ENCODE assay signal across 1 cellular context in the genomic region with DNA sequence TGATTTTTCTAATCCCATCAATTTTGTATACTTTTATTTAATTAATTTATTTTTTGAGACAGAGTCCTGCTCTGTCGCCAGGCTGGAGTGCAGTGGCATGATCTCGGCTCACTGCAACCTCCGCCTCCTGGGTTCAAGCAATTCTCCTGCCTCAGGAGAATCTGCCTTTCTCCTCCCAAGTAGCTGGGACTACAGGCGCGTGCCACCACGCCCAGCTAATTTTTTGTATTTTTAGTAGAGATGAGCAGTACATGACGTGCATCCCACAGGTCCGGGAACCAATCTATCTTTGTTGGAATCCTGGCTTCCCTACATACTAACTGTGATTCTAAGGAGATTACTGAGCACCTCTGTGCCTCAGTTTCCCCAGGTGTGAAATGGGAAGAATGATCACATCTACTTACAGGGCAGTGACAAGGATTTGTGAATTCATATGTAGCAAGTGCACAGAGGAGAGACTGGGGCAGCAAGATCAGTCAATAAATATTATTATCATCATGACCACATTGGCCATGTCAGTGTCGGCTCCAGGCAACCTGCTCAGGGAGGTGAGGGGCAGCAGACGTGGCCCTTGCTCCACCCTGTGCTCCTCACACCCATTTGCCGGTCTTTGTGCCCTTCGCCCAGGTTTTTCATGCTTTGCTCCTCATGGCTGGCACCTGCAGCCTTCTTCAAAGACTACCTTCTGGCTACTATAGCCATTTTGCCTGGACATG.
TF ChIP-seq lines count a peak whose summit lies in the region.

No MANE protein-coding gene starts in this region.

TF ChIP-seq in GM23338, 12 proteins besides CTCF, POLR2A, EP300 and RAD21 (continued from another document):
- TF ChIP-seq, protein P1, sequence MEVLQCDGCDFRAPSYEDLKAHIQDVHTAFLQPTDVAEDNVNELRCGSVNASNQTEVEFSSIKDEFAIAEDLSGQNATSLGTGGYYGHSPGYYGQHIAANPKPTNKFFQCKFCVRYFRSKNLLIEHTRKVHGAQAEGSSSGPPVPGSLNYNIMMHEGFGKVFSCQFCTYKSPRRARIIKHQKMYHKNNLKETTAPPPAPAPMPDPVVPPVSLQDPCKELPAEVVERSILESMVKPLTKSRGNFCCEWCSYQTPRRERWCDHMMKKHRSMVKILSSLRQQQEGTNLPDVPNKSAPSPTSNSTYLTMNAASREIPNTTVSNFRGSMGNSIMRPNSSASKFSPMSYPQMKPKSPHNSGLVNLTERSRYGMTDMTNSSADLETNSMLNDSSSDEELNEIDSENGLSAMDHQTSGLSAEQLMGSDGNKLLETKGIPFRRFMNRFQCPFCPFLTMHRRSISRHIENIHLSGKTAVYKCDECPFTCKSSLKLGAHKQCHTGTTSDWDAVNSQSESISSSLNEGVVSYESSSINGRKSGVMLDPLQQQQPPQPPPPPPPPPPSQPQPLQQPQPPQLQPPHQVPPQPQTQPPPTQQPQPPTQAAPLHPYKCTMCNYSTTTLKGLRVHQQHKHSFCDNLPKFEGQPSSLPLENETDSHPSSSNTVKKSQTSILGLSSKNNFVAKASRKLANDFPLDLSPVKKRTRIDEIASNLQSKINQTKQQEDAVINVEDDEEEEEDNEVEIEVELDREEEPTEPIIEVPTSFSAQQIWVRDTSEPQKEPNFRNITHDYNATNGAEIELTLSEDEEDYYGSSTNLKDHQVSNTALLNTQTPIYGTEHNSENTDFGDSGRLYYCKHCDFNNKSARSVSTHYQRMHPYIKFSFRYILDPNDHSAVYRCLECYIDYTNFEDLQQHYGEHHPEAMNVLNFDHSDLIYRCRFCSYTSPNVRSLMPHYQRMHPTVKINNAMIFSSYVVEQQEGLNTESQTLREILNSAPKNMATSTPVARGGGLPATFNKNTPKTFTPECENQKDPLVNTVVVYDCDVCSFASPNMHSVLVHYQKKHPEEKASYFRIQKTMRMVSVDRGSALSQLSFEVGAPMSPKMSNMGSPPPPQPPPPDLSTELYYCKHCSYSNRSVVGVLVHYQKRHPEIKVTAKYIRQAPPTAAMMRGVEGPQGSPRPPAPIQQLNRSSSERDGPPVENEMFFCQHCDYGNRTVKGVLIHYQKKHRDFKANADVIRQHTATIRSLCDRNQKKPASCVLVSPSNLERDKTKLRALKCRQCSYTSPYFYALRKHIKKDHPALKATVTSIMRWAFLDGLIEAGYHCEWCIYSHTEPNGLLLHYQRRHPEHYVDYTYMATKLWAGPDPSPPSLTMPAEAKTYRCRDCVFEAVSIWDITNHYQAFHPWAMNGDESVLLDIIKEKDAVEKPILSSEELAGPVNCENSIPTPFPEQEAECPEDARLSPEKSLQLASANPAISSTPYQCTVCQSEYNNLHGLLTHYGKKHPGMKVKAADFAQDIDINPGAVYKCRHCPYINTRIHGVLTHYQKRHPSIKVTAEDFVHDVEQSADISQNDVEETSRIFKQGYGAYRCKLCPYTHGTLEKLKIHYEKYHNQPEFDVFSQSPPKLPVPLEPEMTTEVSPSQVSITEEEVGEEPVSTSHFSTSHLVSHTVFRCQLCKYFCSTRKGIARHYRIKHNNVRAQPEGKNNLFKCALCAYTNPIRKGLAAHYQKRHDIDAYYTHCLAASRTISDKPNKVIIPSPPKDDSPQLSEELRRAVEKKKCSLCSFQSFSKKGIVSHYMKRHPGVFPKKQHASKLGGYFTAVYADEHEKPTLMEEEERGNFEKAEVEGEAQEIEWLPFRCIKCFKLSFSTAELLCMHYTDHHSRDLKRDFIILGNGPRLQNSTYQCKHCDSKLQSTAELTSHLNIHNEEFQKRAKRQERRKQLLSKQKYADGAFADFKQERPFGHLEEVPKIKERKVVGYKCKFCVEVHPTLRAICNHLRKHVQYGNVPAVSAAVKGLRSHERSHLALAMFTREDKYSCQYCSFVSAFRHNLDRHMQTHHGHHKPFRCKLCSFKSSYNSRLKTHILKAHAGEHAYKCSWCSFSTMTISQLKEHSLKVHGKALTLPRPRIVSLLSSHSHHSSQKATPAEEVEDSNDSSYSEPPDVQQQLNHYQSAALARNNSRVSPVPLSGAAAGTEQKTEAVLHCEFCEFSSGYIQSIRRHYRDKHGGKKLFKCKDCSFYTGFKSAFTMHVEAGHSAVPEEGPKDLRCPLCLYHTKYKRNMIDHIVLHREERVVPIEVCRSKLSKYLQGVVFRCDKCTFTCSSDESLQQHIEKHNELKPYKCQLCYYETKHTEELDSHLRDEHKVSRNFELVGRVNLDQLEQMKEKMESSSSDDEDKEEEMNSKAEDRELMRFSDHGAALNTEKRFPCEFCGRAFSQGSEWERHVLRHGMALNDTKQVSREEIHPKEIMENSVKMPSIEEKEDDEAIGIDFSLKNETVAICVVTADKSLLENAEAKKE (CRISPR knock-in tag; IDR thresholded peaks at IDR 0.05) = no peak
- TF ChIP-seq EZH2 (IDR thresholded peaks at IDR 0.05; ENCODE audit: low read depth, unreplicated experiment) = no peak
- no peak for TF ChIP-seq ZNF331 (CRISPR knock-in tag; IDR thresholded peaks at IDR 0.05; ENCODE audit: low read depth)
- no peak for TF ChIP-seq POLR2AphosphoS5 (IDR thresholded peaks at IDR 0.05; ENCODE audit: low read depth)
